In genomic region chr17:58532555-58532951, GRCh38 we compare ENCODE assay signal across 9 cellular contexts. TPM values are rescaled to one million over a fixed set of nuclear protein-coding genes. Genes with fewer than 3 reads are reported as not detected.
A peak's percentile ranks its signal among the peaks of the same experiment; 100 is the strongest.
DNase-seq lines count a peak whose midpoint lies in the region; ATAC-seq and TF ChIP-seq lines count a peak whose summit lies in the region.
"Had no signal": no experiment of that assay in that cellular context is flagged by ENCODE, and none has a peak within 500 bp of the region (broad histone marks: within the 10 kb centered on the region; RNA-seq: fewer than 3 reads in every experiment).

No MANE protein-coding gene starts in this region.

- H3K27me3 Mint-ChIP-seq in glutamatergic neuron (ENCODE audit: unreplicated experiment), result peaks cover 13% of the 10 kb centered on the region

- peak overlapping the region; percentile 79 for H3K4me3 Mint-ChIP-seq in glutamatergic neuron (ENCODE audit: unreplicated experiment)

- H3K9me3 ChIP-seq in DOHH2 (ENCODE audit: control insufficient read depth, insufficient read depth, low read length) (no peaks in the 10 kb centered on the region), SJCRH30 (replicated peaks) (no peaks in the 10 kb centered on the region), psoas muscle (no peaks in the 10 kb centered on the region)

- no peaks in the 10 kb centered on the region for H3K9me2 ChIP-seq in DOHH2 (replicated peaks; ENCODE audit: control insufficient read depth, low read length)

- peak overlapping the region; percentile 77 for H3K4me2 ChIP-seq in DOHH2 (ENCODE audit: low read length)

- H3K4me1 Mint-ChIP-seq in glutamatergic neuron (ENCODE audit: low read depth, unreplicated experiment), result peaks cover 23% of the 10 kb centered on the region

- TF ChIP-seq CTCF in DOHH2 (IDR thresholded peaks at IDR 0.05; ENCODE audit: low read depth, low read length, poor library complexity, severe bottlenecking) (no peak), glutamatergic neuron (IDR thresholded peaks at IDR 0.05; ENCODE audit: partially characterized antibody, unreplicated experiment) (no peak), psoas muscle (IDR thresholded peaks at IDR 0.05) (no peak)

- intact Hi-C loops in psoas muscle (cut with DNase I), result no loop called here

- H3K9me3 Mint-ChIP-seq in glutamatergic neuron (ENCODE audit: unreplicated experiment), result peaks cover 4% of the 10 kb centered on the region

- H3K79me2 ChIP-seq in DOHH2 (ENCODE audit: control insufficient read depth, low read length), result no peaks in the 10 kb centered on the region

- H3K36me3 Mint-ChIP-seq in glutamatergic neuron (ENCODE audit: unreplicated experiment), result no peaks in the 10 kb centered on the region

- WGBS in psoas muscle, 3 donors, result 48 to 56% (median 54%) methylated on average over 3 of the region's 3 CpGs

- ATAC-seq in psoas muscle (no peak), GM21528 (IDR thresholded peaks at IDR 0.05; ENCODE audit: low FRiP score, unreplicated experiment) (no peak), GM19397 (IDR thresholded peaks at IDR 0.05; ENCODE audit: unreplicated experiment) (no peak)

- DNase-seq in SJCRH30 (no peak), glutamatergic neuron (no peak), psoas muscle (no peak), occipital lobe (lab: John Stamatoyannopoulos, UW) (no peak), LoVo (ENCODE audit: low spot score) (no peak)

- no peak overlapping the region for H3K27ac ChIP-seq in DOHH2 (ENCODE audit: low read depth, low read length)
- no peak overlapping the region for H3K27ac ChIP-seq in SJCRH30
- no peak overlapping the region for H3K27ac ChIP-seq in psoas muscle

- H3K4me1 ChIP-seq in DOHH2 (ENCODE audit: control insufficient read depth, low read length), result peaks cover 12% of the 10 kb centered on the region
- H3K4me1 ChIP-seq in SJCRH30, result peaks cover 51% of the 10 kb centered on the region
- peaks cover 6% of the 10 kb centered on the region for H3K4me1 ChIP-seq in psoas muscle

- no peaks in the 10 kb centered on the region for H3F3A ChIP-seq in DOHH2 (ENCODE audit: control insufficient read depth, insufficient read depth)

- H3K27me3 ChIP-seq in DOHH2 (ENCODE audit: control insufficient read depth, low read length) (peaks cover 37% of the 10 kb centered on the region), SJCRH30 (no peaks in the 10 kb centered on the region; the same call in 1 of the 2 replicates), psoas muscle (ENCODE audit: insufficient read depth in 3 of 3, low read length in 2 of 3) (no peaks in the 10 kb centered on the region)

- peak overlapping the region; percentile 62; the same call in 1 of the 2 replicates for H3K4me3 ChIP-seq in DOHH2 (ENCODE audit: low read length)
- peak overlapping the region; percentile 59 for H3K4me3 ChIP-seq in SJCRH30
- H3K4me3 ChIP-seq in psoas muscle, result peak overlapping the region; percentile 73

- no peaks in the 10 kb centered on the region for H3K36me3 ChIP-seq in DOHH2 (ENCODE audit: control insufficient read depth, low read length)
- no peaks in the 10 kb centered on the region for H3K36me3 ChIP-seq in SJCRH30
- no peaks in the 10 kb centered on the region for H3K36me3 ChIP-seq in psoas muscle (ENCODE audit: insufficient read depth in 1 of 2, low read depth in 1 of 2)

- peak overlapping the region; percentile 33 for H3K27ac Mint-ChIP-seq in glutamatergic neuron (ENCODE audit: unreplicated experiment)

- H4K20me1 ChIP-seq in DOHH2 (ENCODE audit: control insufficient read depth, insufficient read depth, low read depth, low read length), result no peaks in the 10 kb centered on the region

RNA-seq across cellular contexts. Expression of gene MTMR4, which starts 18.1 kb away (rescaled TPM):
- 37.3 and 42.2 TPM in 2 replicates for total RNA-seq in SJCRH30 (2014; rRNA removed; shearing (Covaris generic))
- 152 TPM for total RNA-seq in glutamatergic neuron (ENCODE audit: unreplicated experiment)
- 10 to 100 TPM in 3 of 4 donors, 1 to 10 TPM in 1; 4.5 to 11.2 (median 10.8) TPM for total RNA-seq in psoas muscle
- 1 to 10 TPM; 2.4 to 7.7 (median 4.0) TPM for polyA plus RNA-seq in psoas muscle
- 119 TPM for total RNA-seq in occipital lobe

RNA-seq across cellular contexts. Expression of gene HSF5, which starts 44.3 kb away (rescaled TPM):
- not detected in 2 replicates for total RNA-seq in SJCRH30 (2014; rRNA removed; shearing (Covaris generic))
- total RNA-seq in glutamatergic neuron (ENCODE audit: unreplicated experiment), result 0.10 TPM
- not detected for total RNA-seq in psoas muscle
- polyA plus RNA-seq in psoas muscle, result not detected
- total RNA-seq in occipital lobe, result 0.16 TPM
- total RNA-seq: HT1080 had no signal
